Comparison of ENCODE assay signal across 20 cellular contexts in genomic region chr16:53629607-53630312, GRCh38.
A peak's percentile ranks its signal among the peaks of the same experiment; 100 is the strongest.
DNase-seq lines count a peak whose midpoint lies in the region; ATAC-seq, FAIRE-seq and TF ChIP-seq lines count a peak whose summit lies in the region.
"Had no signal": no experiment of that assay in that cellular context is flagged by ENCODE, and none has a peak within 500 bp of the region (broad histone marks: within the 10 kb centered on the region; RNA-seq: fewer than 3 reads in every experiment).

No MANE protein-coding gene starts in this region.

- TF ChIP-seq RAD21 in K562 (CRISPR knock-in tag; conservative IDR thresholded peaks at IDR 0.05 in 1 of 2, IDR thresholded peaks at IDR 0.05 in 1 of 2) = no peak

- H3K27me3 Mint-ChIP-seq in activated CD4-positive, alpha-beta T cell treated with anti-CD3 and anti-CD28 coated beads, Interleukin-2, amount 10 ng/mL, durations not matched to agents 24 days and 14 days = no peaks in the 10 kb centered on the region
- H3K27me3 Mint-ChIP-seq: CD8-positive, alpha-beta memory T cell had no signal

- TF ChIP-seq CTCF in 22Rv1 (IDR thresholded peaks at IDR 0.05) (no peak), K562 (IDR thresholded peaks at IDR 0.05 in 2 of 3, conservative IDR thresholded peaks at IDR 0.05 in 1 of 3; ENCODE audit: insufficient read depth in 2 of 3, low read depth in 1 of 3, low read length in 3 of 3) (no peak)

- no peak overlapping the region for H3K9ac ChIP-seq in K562 (ENCODE audit: insufficient read depth in 1 of 2, low read depth in 2 of 2, low read length in 2 of 2)
- H3K9ac ChIP-seq: BLaER1 treated with 17β-estradiol and CSF1 and Interleukin-3, amounts not matched to agents 10 nM and 100 nM had no signal

- intact Hi-C loops in K562 (cut with micrococcal nuclease) = no loop called here
- intact Hi-C loops in activated CD4-positive, alpha-beta T cell treated with anti-CD3 and anti-CD28 coated beads, Interleukin-2, amount 10 ng/mL, durations not matched to agents 24 days and 14 days (cut with micrococcal nuclease) = no loop called here

- H3K4me3 Mint-ChIP-seq in activated CD4-positive, alpha-beta T cell treated with anti-CD3 and anti-CD28 coated beads, Interleukin-2, amount 10 ng/mL, durations not matched to agents 24 days and 14 days = no peak overlapping the region
- H3K4me3 Mint-ChIP-seq: CD8-positive, alpha-beta memory T cell had no signal

- no peak for TF ChIP-seq EP300 in K562 (IDR thresholded peaks at IDR 0.05; ENCODE audit: low read length)

- no peaks in the 10 kb centered on the region for H4K20me1 ChIP-seq in K562 (replicated peaks; ENCODE audit: control insufficient read depth, insufficient read depth, low read length)
- H4K20me1 ChIP-seq: BLaER1 treated with 17β-estradiol and CSF1 and Interleukin-3, amounts not matched to agents 10 nM and 100 nM had no signal

- CTCF ChIA-PET in K562 (lab: Yijun Ruan, JAX; ENCODE audit: low intra/inter-chr PET ratio) = no interaction called here

- H3K27ac ChIP-seq in 22Rv1 = peak overlapping the region; percentile 79
- H3K27ac ChIP-seq in K562 (ENCODE audit: extremely low read depth, low read depth, low read length) = no peak overlapping the region
- H3K27ac ChIP-seq: BLaER1 treated with 17β-estradiol and CSF1 and Interleukin-3, amounts not matched to agents 10 nM and 100 nM had no signal

- peaks cover 3% of the 10 kb centered on the region for H3K36me3 Mint-ChIP-seq in activated CD4-positive, alpha-beta T cell treated with anti-CD3 and anti-CD28 coated beads, Interleukin-2, amount 10 ng/mL, durations not matched to agents 24 days and 14 days (ENCODE audit: low read depth)

- no peak for TF ChIP-seq POLR2A in K562 (conservative IDR thresholded peaks at IDR 0.05)

- no peaks in the 10 kb centered on the region for H3K79me2 ChIP-seq in K562 (ENCODE audit: control insufficient read depth, insufficient read depth, low read length)

- no peaks in the 10 kb centered on the region; a peak in 2 of 5 replicates for H3K4me1 ChIP-seq in K562 (replicated peaks in 1 of 2; ENCODE audit: control insufficient read depth in 2 of 2, insufficient read depth in 2 of 2, low read length in 2 of 2)

- no peaks in the 10 kb centered on the region for H3K36me3 ChIP-seq in K562 (ENCODE audit: control insufficient read depth, insufficient read depth, low read length)

- ATAC-seq in K562 = no peak

- H3K9me3 ChIP-seq in K562 (replicated peaks; ENCODE audit: control insufficient read depth, insufficient read depth, low read depth, low read length) = no peaks in the 10 kb centered on the region

- POLR2A ChIA-PET in K562 (lab: Yijun Ruan, JAX) = no interaction called here

- peak; percentile 35 for FAIRE-seq in K562 (lab: Jason Lieb, UNC)

- in situ Hi-C loops in K562 (cut with MboI) = no loop called here

- no peaks in the 10 kb centered on the region for H3K4me1 Mint-ChIP-seq in activated CD4-positive, alpha-beta T cell treated with anti-CD3 and anti-CD28 coated beads, Interleukin-2, amount 10 ng/mL, durations not matched to agents 24 days and 14 days
- H3K4me1 Mint-ChIP-seq: CD8-positive, alpha-beta memory T cell had no signal

- H2AFZ ChIP-seq in K562 (ENCODE audit: low read depth, low read length) = no peak overlapping the region

- 22% methylated on average over 6 of the region's 6 CpGs for WGBS in K562 (ENCODE audit: insufficient coverage, low coverage, missing lambda C conversion rate)

- peaks cover 3% of the 10 kb centered on the region for H3K9me3 Mint-ChIP-seq in activated CD4-positive, alpha-beta T cell treated with anti-CD3 and anti-CD28 coated beads, Interleukin-2, amount 10 ng/mL, durations not matched to agents 24 days and 14 days
- H3K9me3 Mint-ChIP-seq: CD8-positive, alpha-beta memory T cell had no signal

- no peak overlapping the region for H3K4me3 ChIP-seq in K562
- H3K4me3 ChIP-seq: BLaER1 treated with 17β-estradiol and CSF1 and Interleukin-3, amounts not matched to agents 10 nM and 100 nM had no signal

- no peaks in the 10 kb centered on the region for H3K27me3 ChIP-seq in K562 (ENCODE audit: control insufficient read depth in 2 of 2, insufficient read depth in 2 of 2, low read length in 2 of 2)
- H3K27me3 ChIP-seq: BLaER1 treated with 17β-estradiol and CSF1 and Interleukin-3, amounts not matched to agents 10 nM and 100 nM had no signal

- DNase-seq in DMS 273 (lab: John Stamatoyannopoulos, UW; ENCODE audit: unreplicated experiment) (peak; percentile 45), DMS 273 treated with DMSO at 0.1 percent for 48 hours (lab: John Stamatoyannopoulos, UW) (no peak), NCI-H1092 treated with DMSO at 0.1 percent for 48 hours (lab: John Stamatoyannopoulos, UW) (peak; percentile 96), K562 (ENCODE audit: extremely low read depth in 1 of 4, low spot score in 3 of 4) (no peak), SKM-1 (lab: John Stamatoyannopoulos, UW; ENCODE audit: unreplicated experiment) (no peak)
- no peak for DNase-seq in activated CD8-positive, alpha-beta memory T cell treated with anti-CD3 and anti-CD28 coated beads, Interleukin-2, amount 50 U/mL, for 4 hours
- no peak for DNase-seq in activated CD4-positive, alpha-beta T cell treated with anti-CD3 and anti-CD28 coated beads, Interleukin-2, amount 10 ng/mL, durations not matched to agents 24 days and 14 days
- DNase-seq: 8988T; CD8-positive, alpha-beta memory T cell; EL; GOT3; MM.1S; NCI-H2107; NCI-H510A; NCI-H82; OCI-M1; RPMI8226; T-helper 2 cell had no signal

- H3K27ac Mint-ChIP-seq in activated CD4-positive, alpha-beta T cell treated with anti-CD3 and anti-CD28 coated beads, Interleukin-2, amount 10 ng/mL, durations not matched to agents 24 days and 14 days = no peak overlapping the region
- H3K27ac Mint-ChIP-seq: CD8-positive, alpha-beta memory T cell had no signal

- H3K4me2 ChIP-seq in K562 (ENCODE audit: insufficient read depth, low read length) = no peak overlapping the region

- H3K9me1 ChIP-seq in K562 (ENCODE audit: control insufficient read depth, insufficient read depth, low read length) = no peaks in the 10 kb centered on the region

- no TSS peak for BruUV-seq in K562 (replicated peaks; lab: Mats Ljungman, UMichigan)

TF ChIP-seq in K562, 482 proteins besides CTCF, POLR2A, EP300 and RAD21:
- peak; percentile 31; the same call in 1 of the 2 replicates for TF ChIP-seq ZNF316 (IDR thresholded peaks at IDR 0.05)
- no peak for TF ChIP-seq RFX7 (CRISPR knock-in tag; IDR thresholded peaks at IDR 0.05)
- no peak for TF ChIP-seq GMEB1 (CRISPR knock-in tag; IDR thresholded peaks at IDR 0.05)
- no peak for TF ChIP-seq CEBPG (CRISPR knock-in tag; IDR thresholded peaks at IDR 0.05)
- no peak for TF ChIP-seq CEBPG (tag; conservative IDR thresholded peaks at IDR 0.05 in 1 of 2, IDR thresholded peaks at IDR 0.05 in 1 of 2)
- no peak for TF ChIP-seq BCLAF1 (IDR thresholded peaks at IDR 0.05; ENCODE audit: borderline replicate concordance in 1 of 2, control insufficient read depth in 1 of 2, low read depth in 2 of 2, low read length in 1 of 2)
- TF ChIP-seq IFI16 (CRISPR knock-in tag; IDR thresholded peaks at IDR 0.05) = no peak
- TF ChIP-seq TEAD1 (CRISPR knock-in tag; IDR thresholded peaks at IDR 0.05) = no peak
- no peak for TF ChIP-seq ZBTB34 (CRISPR knock-in tag; IDR thresholded peaks at IDR 0.05)
- TF ChIP-seq TEAD4 (IDR thresholded peaks at IDR 0.05; ENCODE audit: low read length) = no peak
- no peak for TF ChIP-seq TEAD4 (CRISPR knock-in tag; IDR thresholded peaks at IDR 0.05; ENCODE audit: borderline replicate concordance)

Comparison
In these comparisons a context has a peak if more than half of its experiments do, and no peak if none do; other contexts are left out.
1. DNase-seq: peak in DMS 273 (single experiment) and NCI-H1092 treated with DMSO at 0.1 percent for 48 hours (single experiment); none in DMS 273 treated with DMSO at 0.1 percent for 48 hours (single experiment), K562 (0 of 4), SKM-1 (single experiment), activated CD8-positive, alpha-beta memory T cell treated with anti-CD3 and anti-CD28 coated beads, Interleukin-2, amount 50 U/mL, for 4 hours (single experiment) and activated CD4-positive, alpha-beta T cell treated with anti-CD3 and anti-CD28 coated beads, Interleukin-2, amount 10 ng/mL, durations not matched to agents 24 days and 14 days (single experiment).